Comparison of ENCODE assay signal across 19 cellular contexts in genomic region chr9:98607787-98608186, GRCh38.
DNase-seq lines count a peak whose midpoint lies in the region; ATAC-seq, FAIRE-seq and TF ChIP-seq lines count a peak whose summit lies in the region.
"Had no signal": no experiment of that assay in that cellular context is flagged by ENCODE, and none has a peak within 500 bp of the region (broad histone marks: within the 10 kb centered on the region; RNA-seq: fewer than 3 reads in every experiment).

No MANE protein-coding gene starts in this region.

- peaks cover 0 to 2% (median 0%) of the 10 kb centered on the region in 9 donors for H3K9me3 Mint-ChIP-seq in naive thymus-derived CD8-positive, alpha-beta T cell
- H3K9me3 Mint-ChIP-seq: H9; T-helper 2 cell treated with Interferon-gamma antibody and Interleukin-4, amounts not matched to agents 5 μg/mL and 100 μg/mL, for 36 hours had no signal

- no peak overlapping the region for H3K4ac ChIP-seq in trophoblast cell (ENCODE audit: low read depth, low read length)

- H3K9me3 ChIP-seq in endothelial cell of umbilical vein (replicated peaks; ENCODE audit: control insufficient read depth, insufficient read depth, low read length): no peaks in the 10 kb centered on the region
- H3K9me3 ChIP-seq in trophoblast cell (ENCODE audit: insufficient read depth, low read depth, low read length): no peaks in the 10 kb centered on the region
- H3K9me3 ChIP-seq: esophagus squamous epithelium, right lobe of liver had no signal

- no peaks in the 10 kb centered on the region for H3K27me3 ChIP-seq in endothelial cell of umbilical vein (ENCODE audit: control insufficient read depth in 2 of 2, insufficient read depth in 2 of 2, low read length in 2 of 2)
- H3K27me3 ChIP-seq in trophoblast cell (ENCODE audit: insufficient read depth, low read length): no peaks in the 10 kb centered on the region
- H3K27me3 ChIP-seq: esophagus squamous epithelium, right lobe of liver had no signal

- H3K18ac ChIP-seq in trophoblast cell (ENCODE audit: low read length): no peak overlapping the region

- POLR2A ChIA-PET in endothelial cell of umbilical vein (lab: Charles Lee): no interaction called here
- POLR2A ChIA-PET in naive thymus-derived CD8-positive, alpha-beta T cell (lab: Charles Lee): no interaction called here

- H3K23ac ChIP-seq in trophoblast cell (ENCODE audit: low read length): no peak overlapping the region

- peaks cover 11% of the 10 kb centered on the region for H3K79me2 ChIP-seq in endothelial cell of umbilical vein (ENCODE audit: control insufficient read depth, insufficient read depth, low read length)
- no peaks in the 10 kb centered on the region for H3K79me2 ChIP-seq in trophoblast cell (ENCODE audit: control insufficient read depth, insufficient read depth, low read length, poor library complexity)

- H3K27ac ChIP-seq in endothelial cell of umbilical vein (ENCODE audit: insufficient read depth, low read depth, low read length) (peak overlapping the region; percentile 97), trophoblast cell (ENCODE audit: low read depth, low read length) (no peak overlapping the region)
- H3K27ac ChIP-seq: esophagus squamous epithelium, right lobe of liver had no signal

- no peak overlapping the region for H2BK12ac ChIP-seq in trophoblast cell (ENCODE audit: low read length)

- WGBS in trophoblast cell (ENCODE audit: extremely low coverage, insufficient coverage, insufficient read length): no CpG with 5 or more reads among the region's 7 CpGs

- H3K4me3 Mint-ChIP-seq in naive thymus-derived CD8-positive, alpha-beta T cell: no peak overlapping the region
- H3K4me3 Mint-ChIP-seq: H9; T-helper 2 cell treated with Interferon-gamma antibody and Interleukin-4, amounts not matched to agents 5 μg/mL and 100 μg/mL, for 36 hours had no signal

- FAIRE-seq in endothelial cell of umbilical vein (lab: Jason Lieb, UNC): peak; percentile 90

- peaks cover 9 to 23% (median 14%) of the 10 kb centered on the region in 5 donors for H3K27me3 Mint-ChIP-seq in naive thymus-derived CD8-positive, alpha-beta T cell

- CTCF ChIA-PET in endothelial cell of umbilical vein (lab: Charles Lee): interaction anchor here (0.6 to 1.2 kb wide), 10 partner anchors 10 to 292 kb away, joined by 3 to 5 read pairs (median 3); no protein-coding TSS in a partner anchor

- no peaks in the 10 kb centered on the region for H3K36me3 Mint-ChIP-seq in naive thymus-derived CD8-positive, alpha-beta T cell

- no peak overlapping the region for H4K91ac ChIP-seq in trophoblast cell (ENCODE audit: low read depth, low read length)

- no peak overlapping the region for H4K8ac ChIP-seq in trophoblast cell (ENCODE audit: low read depth, low read length)

- no TSS peak for BruUV-seq in endothelial cell of umbilical vein (replicated peaks; lab: Mats Ljungman, UMichigan)

- peak overlapping the region in 1 of 3 experiments; percentile 26 for H3K4me3 ChIP-seq in endothelial cell of umbilical vein (replicated peaks in 1 of 3; ENCODE audit: insufficient read depth in 1 of 3, low read depth in 1 of 3, low read length in 3 of 3)
- no peak overlapping the region for H3K4me3 ChIP-seq in trophoblast cell (ENCODE audit: low read depth, low read length)
- H3K4me3 ChIP-seq: esophagus squamous epithelium, right lobe of liver had no signal

- DNase-seq in EL (peak; percentile 71), NCI-H460 (ENCODE audit: extremely low read depth, low read depth) (peak; percentile 65), endothelial cell of umbilical vein (ENCODE audit: low read depth, low spot score) (peak; percentile 91), trophoblast cell (peak; percentile 6 to 55), NCI-H774 (lab: John Stamatoyannopoulos, UW) (no peak)
- DNase-seq in activated CD4-positive, alpha-beta T cell treated with anti-CD3 and anti-CD28 coated beads, Interleukin-2, amount 50 U/mL, for 4 hours: no peak
- no peak for DNase-seq in naive thymus-derived CD8-positive, alpha-beta T cell
- DNase-seq: amniotic stem cell; DMS79; esophagus squamous epithelium; H9; KBM-7; mammary epithelial cell; NCI-H1417; right lobe of liver; stimulated activated CD4-positive, alpha-beta T cell treated with anti-CD3 and anti-CD28 coated beads, Interleukin-4, amount 100 ng/mL, for 4 hours had no signal

- no peaks in the 10 kb centered on the region for H4K20me1 ChIP-seq in endothelial cell of umbilical vein (replicated peaks; ENCODE audit: control insufficient read depth, extremely low read depth, insufficient read depth, low read length)

- no peak overlapping the region for H2AFZ ChIP-seq in endothelial cell of umbilical vein (ENCODE audit: low read depth, low read length)
- H2AFZ ChIP-seq in trophoblast cell (ENCODE audit: insufficient read depth, low read length, poor library complexity): no peak overlapping the region

- no peak for ATAC-seq in naive thymus-derived CD8-positive, alpha-beta T cell
- ATAC-seq in HG02870 (IDR thresholded peaks at IDR 0.05; ENCODE audit: unreplicated experiment): no peak
- ATAC-seq: right lobe of liver, Right ventricle myocardium inferior had no signal

- no peaks in the 10 kb centered on the region for H3K9me1 ChIP-seq in endothelial cell of umbilical vein (replicated peaks; ENCODE audit: control insufficient read depth, extremely low read depth, insufficient read depth, low read length)

- no peak overlapping the region for H2BK5ac ChIP-seq in trophoblast cell (ENCODE audit: low read depth, low read length, poor library complexity)

- H3K79me1 ChIP-seq in trophoblast cell (ENCODE audit: low read length): peaks cover 3% of the 10 kb centered on the region

- no peak overlapping the region for H3K14ac ChIP-seq in trophoblast cell (ENCODE audit: low read length)

- dilution Hi-C loops in endothelial cell of umbilical vein (cut with MboI; ENCODE audit: extremely low pct_ligation_motif_present, low sequenced_read_pairs): no loop called here

- no peak for TF ChIP-seq CTCF in endothelial cell of umbilical vein (IDR thresholded peaks at IDR 0.05; ENCODE audit: extremely low read depth in 1 of 2, insufficient read depth in 1 of 2, low read depth in 1 of 2, low read length in 2 of 2)

- peak overlapping the region; percentile 70 for H3K9ac ChIP-seq in endothelial cell of umbilical vein (replicated peaks; ENCODE audit: extremely low read depth, insufficient read depth, low read length)
- H3K9ac ChIP-seq in trophoblast cell (ENCODE audit: low read length): no peak overlapping the region

- no peak for TF ChIP-seq POLR2A in endothelial cell of umbilical vein (IDR thresholded peaks at IDR 0.05; ENCODE audit: low read depth, low read length)

- H2BK120ac ChIP-seq in trophoblast cell (ENCODE audit: insufficient read depth, low read length, poor library complexity): no peak overlapping the region

- H3K4me1 ChIP-seq in endothelial cell of umbilical vein (ENCODE audit: control insufficient read depth, extremely low read depth, insufficient read depth, low read length) (peaks cover 30% of the 10 kb centered on the region), trophoblast cell (ENCODE audit: control insufficient read depth in 1 of 2, insufficient read depth in 2 of 2, low read length in 2 of 2) (peaks cover 0 to 2% of the 10 kb centered on the region in 2 experiments)
- H3K4me1 ChIP-seq: right lobe of liver had no signal

- H3K36me3 ChIP-seq in endothelial cell of umbilical vein (ENCODE audit: control insufficient read depth in 2 of 2, extremely low read depth in 1 of 2, insufficient read depth in 2 of 2, low read length in 2 of 2): no peaks in the 10 kb centered on the region
- H3K36me3 ChIP-seq in trophoblast cell (ENCODE audit: control insufficient read depth in 1 of 2, insufficient read depth in 2 of 2, low read length in 2 of 2): no peaks in the 10 kb centered on the region
- H3K36me3 ChIP-seq: esophagus squamous epithelium, right lobe of liver had no signal

- peak overlapping the region; percentile 75 for H3K4me2 ChIP-seq in endothelial cell of umbilical vein (ENCODE audit: insufficient read depth, low read length)
- no peak overlapping the region for H3K4me2 ChIP-seq in trophoblast cell (ENCODE audit: low read length)

- H3K27ac Mint-ChIP-seq in naive thymus-derived CD8-positive, alpha-beta T cell: no peak overlapping the region
- H3K27ac Mint-ChIP-seq: H9; T-helper 2 cell treated with Interferon-gamma antibody and Interleukin-4, amounts not matched to agents 5 μg/mL and 100 μg/mL, for 36 hours had no signal

- no peak overlapping the region for H2AK5ac ChIP-seq in trophoblast cell (ENCODE audit: low read length)

- H3K4me1 Mint-ChIP-seq in naive thymus-derived CD8-positive, alpha-beta T cell: no peaks in the 10 kb centered on the region

- intact Hi-C loops in endothelial cell of umbilical vein (cut with micrococcal nuclease): loop anchor here (5.0 kb wide), 2 partner anchors 275 to 290 kb away; no protein-coding TSS in a partner anchor

- no peak overlapping the region for H4K12ac ChIP-seq in trophoblast cell (ENCODE audit: low read depth, low read length)

TF ChIP-seq in endothelial cell of umbilical vein, 7 proteins besides CTCF, POLR2A, EP300 and RAD21:
- TF ChIP-seq MYC (IDR thresholded peaks at IDR 0.05; ENCODE audit: low read depth, low read length): no peak
- TF ChIP-seq POLR2AphosphoS5 (IDR thresholded peaks at IDR 0.05; ENCODE audit: insufficient read depth, low read depth, low read length): peak; percentile 20
- TF ChIP-seq JUN (IDR thresholded peaks at IDR 0.05; ENCODE audit: borderline replicate concordance, insufficient read depth, insufficient read length, low read depth): peak; percentile 64
- TF ChIP-seq FOS (IDR thresholded peaks at IDR 0.05; ENCODE audit: borderline replicate concordance, insufficient read depth, low read length): peak; percentile 54

Comparison
In these comparisons a context has a peak if more than half of its experiments do, and no peak if none do; other contexts are left out.
1. DNase-seq: peak in EL (single experiment), NCI-H460 (single experiment), endothelial cell of umbilical vein (single experiment) and trophoblast cell (2 of 2); none in NCI-H774 (single experiment), activated CD4-positive, alpha-beta T cell treated with anti-CD3 and anti-CD28 coated beads, Interleukin-2, amount 50 U/mL, for 4 hours (0 of 2) and naive thymus-derived CD8-positive, alpha-beta T cell (0 of 10).